In genomic region chr10:44578271-44578670, GRCh38 we compare ENCODE assay signal across 37 cellular contexts.
"Had no signal": no experiment of that assay in that cellular context is flagged by ENCODE, and none has a peak within 500 bp of the region (broad histone marks: within the 10 kb centered on the region; RNA-seq: fewer than 3 reads in every experiment).

No MANE protein-coding gene starts in this region.

- ATAC-seq: activated CD8-positive, alpha-beta memory T cell treated with anti-CD3 and anti-CD28 coated beads, Interleukin-2, amount 10 ng/mL, durations not matched to agents 7 days and 5 days; PC-3; T-helper 17 cell had no signal

- H3K4me3 Mint-ChIP-seq: activated CD4-positive, alpha-beta memory T cell treated with anti-CD3 and anti-CD28 coated beads, Interleukin-2, amount 10 ng/mL, durations not matched to agents 7 days and 5 days; activated CD8-positive, alpha-beta memory T cell treated with anti-CD3 and anti-CD28 coated beads, Interleukin-2, amount 10 ng/mL, durations not matched to agents 7 days and 5 days; activated naive CD8-positive, alpha-beta T cell treated with anti-CD3 and anti-CD28 coated beads for 36 hours; IgD-negative memory B cell; T-helper 17 cell had no signal

- H3K9ac ChIP-seq: SK-N-SH had no signal

- H3K27ac ChIP-seq: ascending aorta, Peyer's patch, SJSA1, WERI-Rb-1 had no signal

- H3K27me3 Mint-ChIP-seq: activated CD4-positive, alpha-beta memory T cell treated with anti-CD3 and anti-CD28 coated beads, Interleukin-2, amount 10 ng/mL, durations not matched to agents 7 days and 5 days; activated CD8-positive, alpha-beta memory T cell treated with anti-CD3 and anti-CD28 coated beads, Interleukin-2, amount 10 ng/mL, durations not matched to agents 7 days and 5 days; activated naive CD8-positive, alpha-beta T cell treated with anti-CD3 and anti-CD28 coated beads for 36 hours; IgD-negative memory B cell had no signal

- H3K4me1 ChIP-seq: Peyer's patch, SJSA1 had no signal

- H3K9me3 Mint-ChIP-seq: activated CD4-positive, alpha-beta memory T cell treated with anti-CD3 and anti-CD28 coated beads, Interleukin-2, amount 10 ng/mL, durations not matched to agents 7 days and 5 days had no signal

- H3K4me3 ChIP-seq: ascending aorta, Peyer's patch, SJSA1 had no signal

- H3K9me3 ChIP-seq: ascending aorta, Peyer's patch, SJSA1, SK-N-SH had no signal

- H3K9me2 ChIP-seq: SK-N-SH had no signal

- DNase-seq: activated CD4-positive, alpha-beta memory T cell treated with anti-CD3 and anti-CD28 coated beads, Interleukin-2, amount 10 ng/mL, durations not matched to agents 7 days and 5 days; activated CD4-positive, alpha-beta T cell treated with anti-CD3 and anti-CD28 coated beads for 1 hour; activated CD4-positive, alpha-beta T cell treated with anti-CD3 and anti-CD28 coated beads for 48 hours; activated CD4-positive, CD25-positive, alpha-beta regulatory T cell; activated CD8-positive, alpha-beta memory T cell treated with anti-CD3 and anti-CD28 coated beads for 24 hours; activated CD8-positive, alpha-beta memory T cell treated with anti-CD3 and anti-CD28 coated beads, Interleukin-2, amount 10 ng/mL, durations not matched to agents 7 days and 5 days; activated CD8-positive, alpha-beta memory T cell treated with anti-CD3 and anti-CD28 coated beads, Interleukin-2, amount 50 U/mL, for 48 hours; activated effector memory CD4-positive, alpha-beta T cell treated with Interleukin-2 at 50 U/mL for 16 hours; activated naive CD4-positive, alpha-beta T cell; activated naive CD4-positive, alpha-beta T cell treated with anti-CD3 and anti-CD28 coated beads, Interleukin-2, amount 50 U/mL, for 16 hours; activated naive CD8-positive, alpha-beta T cell treated with anti-CD3 and anti-CD28 coated beads for 36 hours; activated T-cell treated with anti-CD3 and anti-CD28 coated beads, Interleukin-2, amount 50 U/mL, for 48 hours; amygdala; Kasumi-1; KBM-7; MM.1S; MV-4-11; NCI-H1092; NCI-H1436 treated with DMSO at 0.1 percent for 48 hours; NCI-H1694 treated with DMSO at 0.1 percent for 48 hours; NCI-H2029; NCI-H2107; NCI-H2171; NCI-H510A; NCI-H526; NCI-H748 treated with DMSO at 0.1 percent for 48 hours; NK-92 treated with Interleukin-12 subunit alpha and Interleukin-12 subunit beta, amount 100 ng/mL, for 24 hours; PC-3; Peyer's patch; RPMI8226; SHP77 treated with DMSO at 0.1 percent for 48 hours; SK-N-SH; T-helper 17 cell; WERI-Rb-1 had no signal

- H3K4me1 Mint-ChIP-seq: activated CD4-positive, alpha-beta memory T cell treated with anti-CD3 and anti-CD28 coated beads, Interleukin-2, amount 10 ng/mL, durations not matched to agents 7 days and 5 days; activated CD8-positive, alpha-beta memory T cell treated with anti-CD3 and anti-CD28 coated beads, Interleukin-2, amount 10 ng/mL, durations not matched to agents 7 days and 5 days; activated naive CD8-positive, alpha-beta T cell treated with anti-CD3 and anti-CD28 coated beads for 36 hours; IgD-negative memory B cell; T-helper 17 cell had no signal

- H3K27ac Mint-ChIP-seq: activated CD4-positive, alpha-beta memory T cell treated with anti-CD3 and anti-CD28 coated beads, Interleukin-2, amount 10 ng/mL, durations not matched to agents 7 days and 5 days; activated CD8-positive, alpha-beta memory T cell treated with anti-CD3 and anti-CD28 coated beads, Interleukin-2, amount 10 ng/mL, durations not matched to agents 7 days and 5 days; activated naive CD8-positive, alpha-beta T cell treated with anti-CD3 and anti-CD28 coated beads for 36 hours; IgD-negative memory B cell; T-helper 17 cell had no signal

- H3K4me2 ChIP-seq: SK-N-SH had no signal

- H3K27me3 ChIP-seq: ascending aorta, Peyer's patch, SJSA1 had no signal

- H3K36me3 ChIP-seq: ascending aorta, Peyer's patch, SJSA1, WERI-Rb-1 had no signal

- H3K36me3 Mint-ChIP-seq: activated CD8-positive, alpha-beta memory T cell treated with anti-CD3 and anti-CD28 coated beads, Interleukin-2, amount 10 ng/mL, durations not matched to agents 7 days and 5 days; activated naive CD8-positive, alpha-beta T cell treated with anti-CD3 and anti-CD28 coated beads for 36 hours; IgD-negative memory B cell had no signal
